Comparison of ENCODE assay signal across 16 cellular contexts in genomic region chr7:142488234-142488633, GRCh38.
"Had no signal": no experiment of that assay in that cellular context is flagged by ENCODE, and none has a peak within 500 bp of the region (broad histone marks: within the 10 kb centered on the region; RNA-seq: fewer than 3 reads in every experiment).

No MANE protein-coding gene starts in this region.

- H3K4me1 ChIP-seq: neural progenitor cell, pancreas had no signal

- H3K27ac Mint-ChIP-seq: activated CD8-positive, alpha-beta T cell treated with anti-CD3 and anti-CD28 coated beads, Interleukin-2, amount 10 ng/mL, durations not matched to agents 7 days and 5 days; activated naive CD8-positive, alpha-beta T cell; immature natural killer cell; neural progenitor cell; stimulated activated naive B cell treated with anti-CD40 and anti-IgM and Interleukin-4, amounts not matched to agents 10 μg/mL and 1 μg/mL and 100 μg/mL, for 72 hours; T-helper 17 cell; WTC11 had no signal

- DNase-seq: activated CD4-positive, alpha-beta T cell treated with anti-CD3 and anti-CD28 coated beads for 48 hours; activated CD8-positive, alpha-beta memory T cell treated with anti-CD3 and anti-CD28 coated beads, Interleukin-2, amount 50 U/mL, for 4 hours; activated CD8-positive, alpha-beta T cell treated with anti-CD3 and anti-CD28 coated beads, Interleukin-2, amount 10 ng/mL, durations not matched to agents 7 days and 5 days; activated gamma-delta T cell; activated T-cell treated with anti-CD3 and anti-CD28 coated beads, Interleukin-2, amount 50 U/mL, for 48 hours; amniotic stem cell; caudate nucleus; immature natural killer cell; midbrain; pancreas; stimulated activated naive B cell treated with anti-CD40 and anti-IgM and Interleukin-4, amounts not matched to agents 10 μg/mL and 1 μg/mL and 100 μg/mL, for 72 hours; T-helper 17 cell had no signal

- H3K4me3 Mint-ChIP-seq: activated CD8-positive, alpha-beta T cell treated with anti-CD3 and anti-CD28 coated beads, Interleukin-2, amount 10 ng/mL, durations not matched to agents 7 days and 5 days; activated naive CD8-positive, alpha-beta T cell; immature natural killer cell; neural progenitor cell; stimulated activated naive B cell treated with anti-CD40 and anti-IgM and Interleukin-4, amounts not matched to agents 10 μg/mL and 1 μg/mL and 100 μg/mL, for 72 hours; T-helper 17 cell; WTC11 had no signal

- H3K4me2 ChIP-seq: neural progenitor cell had no signal

- H3K27me3 ChIP-seq: neural progenitor cell, pancreas had no signal

- H3K4me3 ChIP-seq: lung, neural progenitor cell, pancreas had no signal

- H2AFZ ChIP-seq: neural progenitor cell had no signal

- H3K27ac ChIP-seq: neural progenitor cell, pancreas had no signal

- H3K27me3 Mint-ChIP-seq: activated naive CD8-positive, alpha-beta T cell; T-helper 17 cell had no signal

- H3K9me3 ChIP-seq: pancreas had no signal

- H3K36me3 Mint-ChIP-seq: activated naive CD8-positive, alpha-beta T cell; neural progenitor cell; stimulated activated naive B cell treated with anti-CD40 and anti-IgM and Interleukin-4, amounts not matched to agents 10 μg/mL and 1 μg/mL and 100 μg/mL, for 72 hours; WTC11 had no signal

- ATAC-seq: activated CD8-positive, alpha-beta T cell treated with anti-CD3 and anti-CD28 coated beads, Interleukin-2, amount 10 ng/mL, durations not matched to agents 7 days and 5 days; T-helper 17 cell; WTC11 had no signal

- H3K4me1 Mint-ChIP-seq: neural progenitor cell had no signal

- H3K9ac ChIP-seq: neural progenitor cell had no signal

- H3K9me3 Mint-ChIP-seq: immature natural killer cell; stimulated activated naive B cell treated with anti-CD40 and anti-IgM and Interleukin-4, amounts not matched to agents 10 μg/mL and 1 μg/mL and 100 μg/mL, for 72 hours; WTC11 had no signal

- H3K36me3 ChIP-seq: neural progenitor cell, pancreas had no signal
